In genomic region chr17:38482700-38483043, GRCh38 we compare ENCODE assay signal across 8 cellular contexts. TPM values are rescaled to one million over a fixed set of nuclear protein-coding genes. Genes with fewer than 3 reads are reported as not detected.
DNase-seq lines count a peak whose midpoint lies in the region; ATAC-seq, FAIRE-seq and TF ChIP-seq lines count a peak whose summit lies in the region.
"Not testable (repeated sequence)": the region's sequence is repeated elsewhere in the genome, so short reads cannot be mapped to it uniquely, and the experiment has no call there.
"Had no signal": no experiment of that assay in that cellular context is flagged by ENCODE, and none has a peak within 500 bp of the region (broad histone marks: within the 10 kb centered on the region; RNA-seq: fewer than 3 reads in every experiment).

No MANE protein-coding gene starts in this region.

- CTCF ChIA-PET in A549 (lab: Yijun Ruan, JAX) (interaction anchor here (0.6 to 10.0 kb wide), 7 partner anchors 18 to 185 kb away, joined by 3 to 117 read pairs (median 6); no protein-coding TSS in a partner anchor), RWPE1 (lab: Yijun Ruan, JAX) (interaction anchor here (0.6 kb wide), 1 partner anchor 31 kb away, joined by 4 read pairs; no protein-coding TSS in a partner anchor)

- not testable (repeated sequence) for TF ChIP-seq RAD21 in A549 (conservative IDR thresholded peaks at IDR 0.05 in 1 of 2, IDR thresholded peaks at IDR 0.05 in 1 of 2)

- H3K27ac ChIP-seq in A549; kidney (ENCODE audit: low read depth in 2 of 2, low read length in 2 of 2): not testable (repeated sequence)
- H3K27ac ChIP-seq in RWPE1 (peak overlapping the region; percentile 69), caudate nucleus (ENCODE audit: low read depth, low read length) (peak overlapping the region; percentile 62), tibial nerve (peak overlapping the region; percentile 10 to 83 (median 47))

- not testable (repeated sequence) for TF ChIP-seq EP300 in A549 (IDR thresholded peaks at IDR 0.05); tibial nerve (IDR thresholded peaks at IDR 0.05)

- not testable (repeated sequence) for H3K4me2 ChIP-seq in A549

- not testable (repeated sequence) for H3K4me3 ChIP-seq in A549; kidney (ENCODE audit: low read length in 2 of 2); tibial nerve

- H3K9ac ChIP-seq in kidney (ENCODE audit: low read length in 2 of 2), result not testable (repeated sequence)

- intact Hi-C loops in kidney (cut with DNase I), result not testable (repeated sequence)
- intact Hi-C loops in sciatic nerve (cut with DNase I), result loop anchor here (5.0 kb wide), 1 partner anchor 40 kb away; no protein-coding TSS in a partner anchor

- ATAC-seq in A549 (peak; percentile 41 to 50; a peak in 3 of 6 replicates), esophagus mucosa (peak; percentile 6), sciatic nerve (peak; percentile 23)

- FAIRE-seq in A549 (lab: Jason Lieb, UNC); kidney (lab: Jason Lieb, UNC): not testable (repeated sequence)

- not testable (repeated sequence) for H3K4me1 ChIP-seq in A549; kidney (ENCODE audit: control insufficient read depth in 1 of 2, insufficient read depth in 1 of 2, low read depth in 1 of 2, low read length in 2 of 2)
- peaks cover 0 to 55% (median 18%) of the 10 kb centered on the region in 4 donors for H3K4me1 ChIP-seq in tibial nerve

- H3K36me3 ChIP-seq in kidney (ENCODE audit: control insufficient read depth in 1 of 2, insufficient read depth in 2 of 2, low read length in 2 of 2), result not testable (repeated sequence)
- peaks cover 0 to 41% (median 0%) of the 10 kb centered on the region in 3 donors for H3K36me3 ChIP-seq in tibial nerve

- H3K9me3 ChIP-seq in A549; kidney (ENCODE audit: control insufficient read depth in 1 of 2, low read length in 2 of 2); tibial nerve: not testable (repeated sequence)

- not testable (repeated sequence) for H3K27me3 ChIP-seq in tibial nerve

- POLR2A ChIA-PET in A549 (lab: Yijun Ruan, JAX); RWPE1 (lab: Yijun Ruan, JAX; ENCODE audit: low non-redundant PET): not testable (repeated sequence)

- not testable (repeated sequence) for DNase-seq in A549 (ENCODE audit: low read depth in 1 of 2, low spot score in 1 of 2); RWPE1 (ENCODE audit: low spot score); caudate nucleus (lab: John Stamatoyannopoulos, UW); sciatic nerve (ENCODE audit: low spot score); tibial nerve (ENCODE audit: low spot score in 2 of 2)
- peak; percentile 7 for DNase-seq in kidney

- not testable (repeated sequence) for TF ChIP-seq POLR2A in A549 (IDR thresholded peaks at IDR 0.05; ENCODE audit: low read length); tibial nerve (IDR thresholded peaks at IDR 0.05)

- WGBS in A549 (ENCODE audit: missing lambda C conversion rate), result 79% methylated on average over 7 of the region's 8 CpGs
- 51 to 70% methylated on average over 6 to 7 of the region's 8 CpGs for WGBS in tibial nerve, 2 donors

- not testable (repeated sequence) for TF ChIP-seq CTCF in A549 (IDR thresholded peaks at IDR 0.05); RWPE1 (conservative IDR thresholded peaks at IDR 0.05; ENCODE audit: low read depth); kidney (IDR thresholded peaks at IDR 0.05; ENCODE audit: borderline replicate concordance, extremely low read depth, insufficient read depth); tibial nerve (IDR thresholded peaks at IDR 0.05)

RNA-seq across cellular contexts. Expression of gene ARHGAP23, which starts 54.4 kb away (rescaled TPM):
- 4.8 and 5.5 TPM in 2 replicates for polyA plus RNA-seq in A549 (2011; rRNA removed)
- 7.7 and 9.3 TPM in 2 replicates for polyA plus RNA-seq in A549 (2012; cell fraction: cytosol; rRNA removed)
- 13.6 and 17.6 TPM in 2 replicates for polyA plus RNA-seq in A549 (2012; cell fraction: nucleus; rRNA removed)
- 32.5 to 46.0 TPM (median 32.6 TPM) in 3 replicates for polyA plus RNA-seq in A549 (2017; fragmentation: RNase III; extraction: RNeasy Plus Mini Kit Qiagen cat#74134 plus additional on column Dnase treatment)
- polyA minus RNA-seq in A549 (2011; rRNA and poly(A)+ RNA removed), result 7.1 and 11.2 TPM in 2 replicates
- total RNA-seq in esophagus mucosa, result 148 TPM
- total RNA-seq in kidney, result 53.8 TPM
- 7.6 TPM for polyA plus RNA-seq in kidney (ENCODE audit: insufficient read depth, low read depth, low replicate concordance)
- 154 TPM for total RNA-seq in sciatic nerve
- 10 to 100 TPM; 41.0 to 80.7 (median 65.7) TPM for total RNA-seq in tibial nerve
- total RNA-seq: CD4-positive, alpha-beta memory T cell had no signal
